In the genomic region with DNA sequence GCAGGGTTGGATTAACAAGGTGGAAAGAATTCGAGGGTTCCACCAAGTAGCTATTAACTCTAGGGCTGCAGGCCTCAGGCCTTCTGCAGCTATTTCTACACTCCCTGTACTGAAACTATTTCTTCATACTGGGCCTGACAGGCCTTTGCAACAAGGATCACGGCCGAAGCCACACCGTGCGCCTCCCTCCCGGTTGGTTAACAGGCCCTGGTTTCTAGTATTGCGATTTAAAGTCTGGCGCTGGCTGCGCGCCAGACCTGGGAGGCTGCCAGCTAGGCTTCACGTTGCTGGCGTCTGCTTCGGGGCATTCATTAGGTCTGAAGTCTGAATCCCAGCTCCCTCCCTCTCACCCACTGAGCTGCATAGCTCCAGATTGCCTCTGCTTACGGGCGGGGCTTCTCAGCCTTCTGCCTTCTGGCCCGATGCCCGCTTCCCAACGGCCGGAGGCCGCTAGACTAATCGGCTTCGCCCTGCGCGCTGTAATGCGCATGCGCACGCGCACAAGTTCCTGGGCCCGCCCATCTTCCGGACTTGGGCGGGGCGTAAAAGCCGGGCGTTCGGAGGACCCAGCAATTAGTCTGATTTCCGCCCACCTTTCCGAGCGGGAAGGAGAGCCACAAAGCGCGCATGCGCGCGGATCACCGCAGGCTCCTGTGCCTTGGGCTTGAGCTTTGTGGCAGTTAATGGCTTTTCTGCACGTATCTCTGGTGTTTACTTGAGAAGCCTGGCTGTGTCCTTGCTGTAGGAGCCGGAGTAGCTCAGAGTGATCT, we compare ENCODE assay signal across 1 cellular context.
A peak's percentile ranks its signal among the peaks of the same experiment; 100 is the strongest.
TF ChIP-seq lines count a peak whose summit lies in the region.

No MANE protein-coding gene starts in this region.

TF ChIP-seq in K562, 482 proteins besides CTCF, POLR2A, EP300 and RAD21 (continued from another document and continues in another):
- TF ChIP-seq KLF16 (IDR thresholded peaks at IDR 0.05), result 0 out of 2 replicates have a peak, but pooled peaks have one; percentile 12
- no peak for TF ChIP-seq ZNF830 (CRISPR knock-in tag; IDR thresholded peaks at IDR 0.05)
- no peak for TF ChIP-seq FUS (optimal IDR thresholded peaks at IDR 0.05; ENCODE audit: low read depth, low read length)
- TF ChIP-seq MCM3 (IDR thresholded peaks at IDR 0.05), result no peak
- no peak for TF ChIP-seq KAT2B (IDR thresholded peaks at IDR 0.05; ENCODE audit: low read depth, low read length)
- TF ChIP-seq ZNF263 (CRISPR knock-in tag; IDR thresholded peaks at IDR 0.05; ENCODE audit: borderline replicate concordance), result no peak
- TF ChIP-seq, protein P1, sequence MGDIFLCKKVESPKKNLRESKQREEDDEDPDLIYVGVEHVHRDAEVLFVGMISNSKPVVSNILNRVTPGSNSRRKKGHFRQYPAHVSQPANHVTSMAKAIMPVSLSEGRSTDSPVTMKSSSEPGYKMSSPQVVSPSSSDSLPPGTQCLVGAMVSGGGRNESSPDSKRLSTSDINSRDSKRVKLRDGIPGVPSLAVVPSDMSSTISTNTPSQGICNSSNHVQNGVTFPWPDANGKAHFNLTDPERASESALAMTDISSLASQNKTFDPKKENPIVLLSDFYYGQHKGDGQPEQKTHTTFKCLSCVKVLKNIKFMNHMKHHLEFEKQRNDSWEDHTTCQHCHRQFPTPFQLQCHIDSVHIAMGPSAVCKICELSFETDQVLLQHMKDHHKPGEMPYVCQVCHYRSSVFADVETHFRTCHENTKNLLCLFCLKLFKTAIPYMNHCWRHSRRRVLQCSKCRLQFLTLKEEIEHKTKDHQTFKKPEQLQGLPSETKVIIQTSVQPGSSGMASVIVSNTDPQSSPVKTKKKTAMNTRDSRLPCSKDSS (IDR thresholded peaks at IDR 0.05; ENCODE audit: low read depth, partially characterized antibody), result no peak
- TF ChIP-seq, protein P2, sequence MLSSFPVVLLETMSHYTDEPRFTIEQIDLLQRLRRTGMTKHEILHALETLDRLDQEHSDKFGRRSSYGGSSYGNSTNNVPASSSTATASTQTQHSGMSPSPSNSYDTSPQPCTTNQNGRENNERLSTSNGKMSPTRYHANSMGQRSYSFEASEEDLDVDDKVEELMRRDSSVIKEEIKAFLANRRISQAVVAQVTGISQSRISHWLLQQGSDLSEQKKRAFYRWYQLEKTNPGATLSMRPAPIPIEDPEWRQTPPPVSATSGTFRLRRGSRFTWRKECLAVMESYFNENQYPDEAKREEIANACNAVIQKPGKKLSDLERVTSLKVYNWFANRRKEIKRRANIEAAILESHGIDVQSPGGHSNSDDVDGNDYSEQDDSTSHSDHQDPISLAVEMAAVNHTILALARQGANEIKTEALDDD (IDR thresholded peaks at IDR 0.05), result peak; percentile 40; the same call in 1 of the 2 replicates
- TF ChIP-seq ZNF197 (CRISPR knock-in tag; IDR thresholded peaks at IDR 0.05; ENCODE audit: low read depth), result no peak
- TF ChIP-seq ZNF146 (CRISPR knock-in tag; IDR thresholded peaks at IDR 0.05; ENCODE audit: unreplicated experiment), result no peak
- TF ChIP-seq ZNF143 (CRISPR knock-in tag; IDR thresholded peaks at IDR 0.05), result no peak
- TF ChIP-seq, protein P3, sequence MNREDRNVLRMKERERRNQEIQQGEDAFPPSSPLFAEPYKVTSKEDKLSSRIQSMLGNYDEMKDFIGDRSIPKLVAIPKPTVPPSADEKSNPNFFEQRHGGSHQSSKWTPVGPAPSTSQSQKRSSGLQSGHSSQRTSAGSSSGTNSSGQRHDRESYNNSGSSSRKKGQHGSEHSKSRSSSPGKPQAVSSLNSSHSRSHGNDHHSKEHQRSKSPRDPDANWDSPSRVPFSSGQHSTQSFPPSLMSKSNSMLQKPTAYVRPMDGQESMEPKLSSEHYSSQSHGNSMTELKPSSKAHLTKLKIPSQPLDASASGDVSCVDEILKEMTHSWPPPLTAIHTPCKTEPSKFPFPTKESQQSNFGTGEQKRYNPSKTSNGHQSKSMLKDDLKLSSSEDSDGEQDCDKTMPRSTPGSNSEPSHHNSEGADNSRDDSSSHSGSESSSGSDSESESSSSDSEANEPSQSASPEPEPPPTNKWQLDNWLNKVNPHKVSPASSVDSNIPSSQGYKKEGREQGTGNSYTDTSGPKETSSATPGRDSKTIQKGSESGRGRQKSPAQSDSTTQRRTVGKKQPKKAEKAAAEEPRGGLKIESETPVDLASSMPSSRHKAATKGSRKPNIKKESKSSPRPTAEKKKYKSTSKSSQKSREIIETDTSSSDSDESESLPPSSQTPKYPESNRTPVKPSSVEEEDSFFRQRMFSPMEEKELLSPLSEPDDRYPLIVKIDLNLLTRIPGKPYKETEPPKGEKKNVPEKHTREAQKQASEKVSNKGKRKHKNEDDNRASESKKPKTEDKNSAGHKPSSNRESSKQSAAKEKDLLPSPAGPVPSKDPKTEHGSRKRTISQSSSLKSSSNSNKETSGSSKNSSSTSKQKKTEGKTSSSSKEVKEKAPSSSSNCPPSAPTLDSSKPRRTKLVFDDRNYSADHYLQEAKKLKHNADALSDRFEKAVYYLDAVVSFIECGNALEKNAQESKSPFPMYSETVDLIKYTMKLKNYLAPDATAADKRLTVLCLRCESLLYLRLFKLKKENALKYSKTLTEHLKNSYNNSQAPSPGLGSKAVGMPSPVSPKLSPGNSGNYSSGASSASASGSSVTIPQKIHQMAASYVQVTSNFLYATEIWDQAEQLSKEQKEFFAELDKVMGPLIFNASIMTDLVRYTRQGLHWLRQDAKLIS (CRISPR knock-in tag; IDR thresholded peaks at IDR 0.05), result no peak
- TF ChIP-seq ZNF134 (CRISPR knock-in tag; conservative IDR thresholded peaks at IDR 0.05), result no peak
- no peak for TF ChIP-seq HNRNPUL1 (IDR thresholded peaks at IDR 0.05; ENCODE audit: low read length)
- TF ChIP-seq SMARCA4 (IDR thresholded peaks at IDR 0.05), result no peak; the same call in 1 of the 2 replicates
- TF ChIP-seq, protein P4, sequence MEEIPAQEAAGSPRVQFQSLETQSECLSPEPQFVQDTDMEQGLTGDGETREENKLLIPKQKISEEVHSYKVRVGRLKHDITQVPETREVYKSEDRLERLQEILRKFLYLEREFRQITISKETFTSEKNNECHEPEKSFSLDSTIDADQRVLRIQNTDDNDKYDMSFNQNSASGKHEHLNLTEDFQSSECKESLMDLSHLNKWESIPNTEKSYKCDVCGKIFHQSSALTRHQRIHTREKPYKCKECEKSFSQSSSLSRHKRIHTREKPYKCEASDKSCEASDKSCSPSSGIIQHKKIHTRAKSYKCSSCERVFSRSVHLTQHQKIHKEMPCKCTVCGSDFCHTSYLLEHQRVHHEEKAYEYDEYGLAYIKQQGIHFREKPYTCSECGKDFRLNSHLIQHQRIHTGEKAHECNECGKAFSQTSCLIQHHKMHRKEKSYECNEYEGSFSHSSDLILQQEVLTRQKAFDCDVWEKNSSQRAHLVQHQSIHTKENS (CRISPR knock-in tag; IDR thresholded peaks at IDR 0.05), result no peak
- TF ChIP-seq, protein P5, sequence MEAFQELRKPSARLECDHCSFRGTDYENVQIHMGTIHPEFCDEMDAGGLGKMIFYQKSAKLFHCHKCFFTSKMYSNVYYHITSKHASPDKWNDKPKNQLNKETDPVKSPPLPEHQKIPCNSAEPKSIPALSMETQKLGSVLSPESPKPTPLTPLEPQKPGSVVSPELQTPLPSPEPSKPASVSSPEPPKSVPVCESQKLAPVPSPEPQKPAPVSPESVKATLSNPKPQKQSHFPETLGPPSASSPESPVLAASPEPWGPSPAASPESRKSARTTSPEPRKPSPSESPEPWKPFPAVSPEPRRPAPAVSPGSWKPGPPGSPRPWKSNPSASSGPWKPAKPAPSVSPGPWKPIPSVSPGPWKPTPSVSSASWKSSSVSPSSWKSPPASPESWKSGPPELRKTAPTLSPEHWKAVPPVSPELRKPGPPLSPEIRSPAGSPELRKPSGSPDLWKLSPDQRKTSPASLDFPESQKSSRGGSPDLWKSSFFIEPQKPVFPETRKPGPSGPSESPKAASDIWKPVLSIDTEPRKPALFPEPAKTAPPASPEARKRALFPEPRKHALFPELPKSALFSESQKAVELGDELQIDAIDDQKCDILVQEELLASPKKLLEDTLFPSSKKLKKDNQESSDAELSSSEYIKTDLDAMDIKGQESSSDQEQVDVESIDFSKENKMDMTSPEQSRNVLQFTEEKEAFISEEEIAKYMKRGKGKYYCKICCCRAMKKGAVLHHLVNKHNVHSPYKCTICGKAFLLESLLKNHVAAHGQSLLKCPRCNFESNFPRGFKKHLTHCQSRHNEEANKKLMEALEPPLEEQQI (IDR thresholded peaks at IDR 0.05), result no peak
- no peak for TF ChIP-seq TAF7 (tag; IDR thresholded peaks at IDR 0.05)
- no peak for TF ChIP-seq TFAM (CRISPR knock-in tag; conservative IDR thresholded peaks at IDR 0.05)
- TF ChIP-seq, protein P6, sequence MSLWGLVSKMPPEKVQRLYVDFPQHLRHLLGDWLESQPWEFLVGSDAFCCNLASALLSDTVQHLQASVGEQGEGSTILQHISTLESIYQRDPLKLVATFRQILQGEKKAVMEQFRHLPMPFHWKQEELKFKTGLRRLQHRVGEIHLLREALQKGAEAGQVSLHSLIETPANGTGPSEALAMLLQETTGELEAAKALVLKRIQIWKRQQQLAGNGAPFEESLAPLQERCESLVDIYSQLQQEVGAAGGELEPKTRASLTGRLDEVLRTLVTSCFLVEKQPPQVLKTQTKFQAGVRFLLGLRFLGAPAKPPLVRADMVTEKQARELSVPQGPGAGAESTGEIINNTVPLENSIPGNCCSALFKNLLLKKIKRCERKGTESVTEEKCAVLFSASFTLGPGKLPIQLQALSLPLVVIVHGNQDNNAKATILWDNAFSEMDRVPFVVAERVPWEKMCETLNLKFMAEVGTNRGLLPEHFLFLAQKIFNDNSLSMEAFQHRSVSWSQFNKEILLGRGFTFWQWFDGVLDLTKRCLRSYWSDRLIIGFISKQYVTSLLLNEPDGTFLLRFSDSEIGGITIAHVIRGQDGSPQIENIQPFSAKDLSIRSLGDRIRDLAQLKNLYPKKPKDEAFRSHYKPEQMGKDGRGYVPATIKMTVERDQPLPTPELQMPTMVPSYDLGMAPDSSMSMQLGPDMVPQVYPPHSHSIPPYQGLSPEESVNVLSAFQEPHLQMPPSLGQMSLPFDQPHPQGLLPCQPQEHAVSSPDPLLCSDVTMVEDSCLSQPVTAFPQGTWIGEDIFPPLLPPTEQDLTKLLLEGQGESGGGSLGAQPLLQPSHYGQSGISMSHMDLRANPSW (CRISPR knock-in tag; IDR thresholded peaks at IDR 0.05), result no peak
- no peak for TF ChIP-seq DNMT1 (IDR thresholded peaks at IDR 0.05)
- TF ChIP-seq ZNF444 (CRISPR knock-in tag; IDR thresholded peaks at IDR 0.05), result no peak
- peak; percentile 42 to 45; a peak in 1 of 4 replicates for TF ChIP-seq SIN3A (IDR thresholded peaks at IDR 0.05; ENCODE audit: borderline replicate concordance in 2 of 2, control insufficient read depth in 1 of 2, low read depth in 2 of 2, low read length in 2 of 2)
- TF ChIP-seq, protein P7, sequence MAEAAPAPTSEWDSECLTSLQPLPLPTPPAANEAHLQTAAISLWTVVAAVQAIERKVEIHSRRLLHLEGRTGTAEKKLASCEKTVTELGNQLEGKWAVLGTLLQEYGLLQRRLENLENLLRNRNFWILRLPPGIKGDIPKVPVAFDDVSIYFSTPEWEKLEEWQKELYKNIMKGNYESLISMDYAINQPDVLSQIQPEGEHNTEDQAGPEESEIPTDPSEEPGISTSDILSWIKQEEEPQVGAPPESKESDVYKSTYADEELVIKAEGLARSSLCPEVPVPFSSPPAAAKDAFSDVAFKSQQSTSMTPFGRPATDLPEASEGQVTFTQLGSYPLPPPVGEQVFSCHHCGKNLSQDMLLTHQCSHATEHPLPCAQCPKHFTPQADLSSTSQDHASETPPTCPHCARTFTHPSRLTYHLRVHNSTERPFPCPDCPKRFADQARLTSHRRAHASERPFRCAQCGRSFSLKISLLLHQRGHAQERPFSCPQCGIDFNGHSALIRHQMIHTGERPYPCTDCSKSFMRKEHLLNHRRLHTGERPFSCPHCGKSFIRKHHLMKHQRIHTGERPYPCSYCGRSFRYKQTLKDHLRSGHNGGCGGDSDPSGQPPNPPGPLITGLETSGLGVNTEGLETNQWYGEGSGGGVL (CRISPR knock-in tag; IDR thresholded peaks at IDR 0.05), result no peak
- TF ChIP-seq SRSF3 (IDR thresholded peaks at IDR 0.05; ENCODE audit: insufficient read depth, low read length), result no peak
- TF ChIP-seq, protein P8, sequence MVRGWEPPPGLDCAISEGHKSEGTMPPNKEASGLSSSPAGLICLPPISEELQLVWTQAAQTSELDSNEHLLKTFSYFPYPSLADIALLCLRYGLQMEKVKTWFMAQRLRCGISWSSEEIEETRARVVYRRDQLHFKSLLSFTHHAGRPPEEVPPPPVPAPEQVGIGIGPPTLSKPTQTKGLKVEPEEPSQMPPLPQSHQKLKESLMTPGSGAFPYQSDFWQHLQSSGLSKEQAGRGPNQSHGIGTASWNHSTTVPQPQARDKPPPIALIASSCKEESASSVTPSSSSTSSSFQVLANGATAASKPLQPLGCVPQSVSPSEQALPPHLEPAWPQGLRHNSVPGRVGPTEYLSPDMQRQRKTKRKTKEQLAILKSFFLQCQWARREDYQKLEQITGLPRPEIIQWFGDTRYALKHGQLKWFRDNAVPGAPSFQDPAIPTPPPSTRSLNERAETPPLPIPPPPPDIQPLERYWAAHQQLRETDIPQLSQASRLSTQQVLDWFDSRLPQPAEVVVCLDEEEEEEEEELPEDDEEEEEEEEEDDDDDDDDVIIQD (CRISPR knock-in tag; IDR thresholded peaks at IDR 0.05), result no peak
- no peak for TF ChIP-seq NFE2 (IDR thresholded peaks at IDR 0.05; ENCODE audit: low read depth)
- TF ChIP-seq, protein P9, sequence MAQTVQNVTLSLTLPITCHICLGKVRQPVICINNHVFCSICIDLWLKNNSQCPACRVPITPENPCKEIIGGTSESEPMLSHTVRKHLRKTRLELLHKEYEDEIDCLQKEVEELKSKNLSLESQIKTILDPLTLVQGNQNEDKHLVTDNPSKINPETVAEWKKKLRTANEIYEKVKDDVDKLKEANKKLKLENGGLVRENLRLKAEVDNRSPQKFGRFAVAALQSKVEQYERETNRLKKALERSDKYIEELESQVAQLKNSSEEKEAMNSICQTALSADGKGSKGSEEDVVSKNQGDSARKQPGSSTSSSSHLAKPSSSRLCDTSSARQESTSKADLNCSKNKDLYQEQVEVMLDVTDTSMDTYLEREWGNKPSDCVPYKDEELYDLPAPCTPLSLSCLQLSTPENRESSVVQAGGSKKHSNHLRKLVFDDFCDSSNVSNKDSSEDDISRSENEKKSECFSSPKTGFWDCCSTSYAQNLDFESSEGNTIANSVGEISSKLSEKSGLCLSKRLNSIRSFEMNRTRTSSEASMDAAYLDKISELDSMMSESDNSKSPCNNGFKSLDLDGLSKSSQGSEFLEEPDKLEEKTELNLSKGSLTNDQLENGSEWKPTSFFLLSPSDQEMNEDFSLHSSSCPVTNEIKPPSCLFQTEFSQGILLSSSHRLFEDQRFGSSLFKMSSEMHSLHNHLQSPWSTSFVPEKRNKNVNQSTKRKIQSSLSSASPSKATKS (CRISPR knock-in tag; IDR thresholded peaks at IDR 0.05), result no peak
- no peak for TF ChIP-seq MTA1 (IDR thresholded peaks at IDR 0.05; ENCODE audit: borderline replicate concordance)
- TF ChIP-seq, protein P10, sequence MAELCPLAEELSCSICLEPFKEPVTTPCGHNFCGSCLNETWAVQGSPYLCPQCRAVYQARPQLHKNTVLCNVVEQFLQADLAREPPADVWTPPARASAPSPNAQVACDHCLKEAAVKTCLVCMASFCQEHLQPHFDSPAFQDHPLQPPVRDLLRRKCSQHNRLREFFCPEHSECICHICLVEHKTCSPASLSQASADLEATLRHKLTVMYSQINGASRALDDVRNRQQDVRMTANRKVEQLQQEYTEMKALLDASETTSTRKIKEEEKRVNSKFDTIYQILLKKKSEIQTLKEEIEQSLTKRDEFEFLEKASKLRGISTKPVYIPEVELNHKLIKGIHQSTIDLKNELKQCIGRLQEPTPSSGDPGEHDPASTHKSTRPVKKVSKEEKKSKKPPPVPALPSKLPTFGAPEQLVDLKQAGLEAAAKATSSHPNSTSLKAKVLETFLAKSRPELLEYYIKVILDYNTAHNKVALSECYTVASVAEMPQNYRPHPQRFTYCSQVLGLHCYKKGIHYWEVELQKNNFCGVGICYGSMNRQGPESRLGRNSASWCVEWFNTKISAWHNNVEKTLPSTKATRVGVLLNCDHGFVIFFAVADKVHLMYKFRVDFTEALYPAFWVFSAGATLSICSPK (IDR thresholded peaks at IDR 0.05; ENCODE audit: borderline replicate concordance), result no peak
- TF ChIP-seq GABPA (tag; conservative IDR thresholded peaks at IDR 0.05; ENCODE audit: low read depth), result peak; percentile 51; the same call in 1 of the 2 replicates
- TF ChIP-seq TSC22D4 (tag; IDR thresholded peaks at IDR 0.05), result no peak
- no peak for TF ChIP-seq SMARCB1 (IDR thresholded peaks at IDR 0.05; ENCODE audit: insufficient read length, low read depth)
